24 cellular contexts compared by ENCODE assay signal in genomic region chr16:3829631-3830536, GRCh38. TPM values are rescaled to one million over a fixed set of nuclear protein-coding genes. Genes with fewer than 3 reads are reported as not detected.
DNase-seq lines count a peak whose midpoint lies in the region; ATAC-seq, FAIRE-seq and TF ChIP-seq lines count a peak whose summit lies in the region.
"Had no signal": no experiment of that assay in that cellular context is flagged by ENCODE, and none has a peak within 500 bp of the region (broad histone marks: within the 10 kb centered on the region; RNA-seq: fewer than 3 reads in every experiment).

No MANE protein-coding gene starts in this region.

- no peak for ATAC-seq in GM21723 (IDR thresholded peaks at IDR 0.05; ENCODE audit: unreplicated experiment)
- ATAC-seq: pancreas, sciatic nerve had no signal

- DNase-seq in choroid plexus epithelial cell (ENCODE audit: low read depth): peak; percentile 34
- DNase-seq in RCC 7860 (ENCODE audit: low spot score): no peak
- no peak for DNase-seq in nucleus accumbens (lab: John Stamatoyannopoulos, UW)
- DNase-seq in uterus: no peak
- DNase-seq: activated CD4-positive, alpha-beta memory T cell treated with anti-CD3 and anti-CD28 coated beads for 36 hours; activated CD4-positive, CD25-positive, alpha-beta regulatory T cell; activated gamma-delta T cell treated with Interleukin-2 at 50 U/mL for 16 hours; GDM1; hippocampal formation; KBM-7; NCI-H526 treated with DMSO at 0.1 percent for 48 hours; pancreas; substantia nigra; T-helper 9 cell had no signal

- H3K4me1 ChIP-seq in HEK293 (ENCODE audit: control insufficient read depth, insufficient read depth, low read length) (peaks cover 3% of the 10 kb centered on the region; the same call in 1 of the 2 replicates), muscle layer of duodenum (ENCODE audit: control insufficient read depth in 1 of 2, insufficient read depth in 2 of 2, low read length in 2 of 2) (peaks cover 0 to 10% of the 10 kb centered on the region in 2 donors), uterus (peaks cover under 1 to 8% of the 10 kb centered on the region in 2 donors)

- H3K9me3 ChIP-seq in HEK293 (ENCODE audit: control insufficient read depth, insufficient read depth, low read depth, low read length) (no peaks in the 10 kb centered on the region), muscle layer of duodenum (ENCODE audit: control insufficient read depth in 1 of 2, low read length in 2 of 2) (peaks cover 3 to 4% of the 10 kb centered on the region in 2 donors), uterus (no peaks in the 10 kb centered on the region)
- H3K9me3 ChIP-seq: pancreas had no signal

- no peak for TF ChIP-seq CTCF in C4-2B (conservative IDR thresholded peaks at IDR 0.05)
- no peak for TF ChIP-seq CTCF in HEK293 (tag by site-specific recombination; IDR thresholded peaks at IDR 0.05)
- no peak for TF ChIP-seq CTCF in choroid plexus epithelial cell (conservative IDR thresholded peaks at IDR 0.05; ENCODE audit: low read depth, low read length)
- no peak for TF ChIP-seq CTCF in uterus (IDR thresholded peaks at IDR 0.05)

- intact Hi-C loops in uterus (cut with DNase I; ENCODE audit: low total_unique reads): no loop called here

- H3K4me3 ChIP-seq in HEK293 (ENCODE audit: low read depth, low read length): no peak overlapping the region
- H3K4me3 ChIP-seq in choroid plexus epithelial cell (ENCODE audit: low read depth, low read length): no peak overlapping the region
- H3K4me3 ChIP-seq in muscle layer of duodenum (ENCODE audit: low read depth in 1 of 2, low read length in 2 of 2): no peak overlapping the region
- H3K4me3 ChIP-seq in uterus: no peak overlapping the region
- H3K4me3 ChIP-seq: BLaER1 treated with 17β-estradiol and CSF1 and Interleukin-3, amounts not matched to agents 10 nM and 100 nM; cardiac muscle cell; pancreas had no signal

- CTCF ChIA-PET in HEK293 (lab: Yijun Ruan, JAX): no interaction called here

- POLR2A ChIA-PET in HEK293 (lab: Yijun Ruan, JAX): interaction anchor here (0.6 kb wide), 1 partner anchor 37 kb away, joined by 8 read pairs; no protein-coding TSS in a partner anchor

- H3K36me3 ChIP-seq in HEK293 (ENCODE audit: control insufficient read depth in 2 of 2, insufficient read depth in 1 of 2, low read length in 2 of 2): peaks cover 0 to 6% of the 10 kb centered on the region in 2 experiments; a peak in 2 of 3 replicates
- H3K36me3 ChIP-seq in muscle layer of duodenum (ENCODE audit: control insufficient read depth in 1 of 2, insufficient read depth in 2 of 2, low read length in 2 of 2): peaks cover 0 to 3% of the 10 kb centered on the region in 2 donors
- H3K36me3 ChIP-seq in uterus: no peaks in the 10 kb centered on the region
- H3K36me3 ChIP-seq: cardiac muscle cell, pancreas had no signal

- no peak for FAIRE-seq in RCC 7860 (lab: Jason Lieb, UNC)
- FAIRE-seq: frontal cortex, islet of Langerhans, pancreas had no signal

- H3K27ac ChIP-seq in C4-2B (peak overlapping the region; percentile 60), HEK293 (ENCODE audit: extremely low read depth, low read depth, low read length) (no peak overlapping the region), muscle layer of duodenum (ENCODE audit: low read length) (peak overlapping the region; percentile 47), uterus (no peak overlapping the region)
- H3K27ac ChIP-seq: BLaER1 treated with 17β-estradiol and CSF1 and Interleukin-3, amounts not matched to agents 10 nM and 100 nM; epithelial cell of prostate; pancreas had no signal

- no peaks in the 10 kb centered on the region for H3K27me3 ChIP-seq in muscle layer of duodenum (ENCODE audit: low read depth, low read length)
- H3K27me3 ChIP-seq in uterus: no peaks in the 10 kb centered on the region
- H3K27me3 ChIP-seq: BLaER1 treated with 17β-estradiol and CSF1 and Interleukin-3, amounts not matched to agents 10 nM and 100 nM; cardiac muscle cell; pancreas had no signal

- TF ChIP-seq POLR2A in uterus (IDR thresholded peaks at IDR 0.05): no peak

TF ChIP-seq in HEK293, 187 proteins besides CTCF, POLR2A, EP300 and RAD21 (continues in another document):
- TF ChIP-seq KLF9 (tag by site-specific recombination; IDR thresholded peaks at IDR 0.05; ENCODE audit: low read depth) (peak; percentile 50; the same call in 1 of the 2 replicates), ZXDB (tag by site-specific recombination; IDR thresholded peaks at IDR 0.05) (peak; percentile 48; the same call in 1 of the 2 replicates), HIC1 (tag by site-specific recombination; IDR thresholded peaks at IDR 0.05) (peak; percentile 83), ZSCAN23 (tag by site-specific recombination; IDR thresholded peaks at IDR 0.05) (no peak), ZNF362 (tag by site-specific recombination; IDR thresholded peaks at IDR 0.05) (peak; percentile 77), ZNF2 (tag by site-specific recombination; IDR thresholded peaks at IDR 0.05) (no peak; the same call in 1 of the 2 replicates), ZNF629 (tag by site-specific recombination; IDR thresholded peaks at IDR 0.05) (0 out of 2 replicates have a peak, but pooled peaks have one; percentile 11), SP7 (tag by site-specific recombination; IDR thresholded peaks at IDR 0.05) (peak; percentile 84), ZFHX2 (tag by site-specific recombination; conservative IDR thresholded peaks at IDR 0.05) (peak; percentile 83), ZNF558 (tag by site-specific recombination; IDR thresholded peaks at IDR 0.05) (peak; percentile 64; the same call in 1 of the 2 replicates), ZNF843 (tag by site-specific recombination; IDR thresholded peaks at IDR 0.05) (peak; percentile 22; the same call in 1 of the 2 replicates), PRDM10 (tag by site-specific recombination; IDR thresholded peaks at IDR 0.05) (peak; percentile 83), ZNF335 (tag by site-specific recombination; conservative IDR thresholded peaks at IDR 0.05) (0 out of 2 replicates have a peak, but pooled peaks have one; percentile 5), ZNF114 (tag by site-specific recombination; IDR thresholded peaks at IDR 0.05) (no peak), TCF7L2 (IDR thresholded peaks at IDR 0.05; ENCODE audit: borderline replicate concordance, low read depth, low read length) (no peak), ZNF623 (tag by site-specific recombination; IDR thresholded peaks at IDR 0.05) (peak; percentile 14; the same call in 1 of the 2 replicates)

RNA-seq across cellular contexts. Expression of gene CREBBP, which starts 50.6 kb away (rescaled TPM):
- total RNA-seq in uterus: 100 to 1,000 TPM in 1 of 4 donors, 10 to 100 TPM in 3; 58.5 to 146 (median 65.6) TPM

Comparison
In these comparisons a context has a peak if more than half of its experiments do, and no peak if none do; other contexts are left out.
1. H3K27ac ChIP-seq: peak in C4-2B (single experiment) and muscle layer of duodenum (single experiment); none in HEK293 (single experiment) and uterus (0 of 2).